Comparison of ENCODE assay signal across 8 cellular contexts in genomic region chr1:175673236-175674150, GRCh38.
A peak's percentile ranks its signal among the peaks of the same experiment; 100 is the strongest.
DNase-seq lines count a peak whose midpoint lies in the region; ATAC-seq and TF ChIP-seq lines count a peak whose summit lies in the region.

No MANE protein-coding gene starts in this region.

- H3K4me2 ChIP-seq in trophoblast cell (ENCODE audit: low read length) = no peak overlapping the region

- peaks cover 7 to 9% of the 10 kb centered on the region in 2 experiments for H3K4me1 ChIP-seq in trophoblast cell (ENCODE audit: control insufficient read depth in 1 of 2, insufficient read depth in 2 of 2, low read length in 2 of 2)

- no peak for TF ChIP-seq CTCF in brain microvascular endothelial cell (IDR thresholded peaks at IDR 0.05; ENCODE audit: low read depth, low read length, missing control alignments)

- H3K18ac ChIP-seq in trophoblast cell (ENCODE audit: low read length) = no peak overlapping the region

- H3K79me2 ChIP-seq in trophoblast cell (ENCODE audit: control insufficient read depth, insufficient read depth, low read length, poor library complexity) = no peaks in the 10 kb centered on the region

- DNase-seq in Jurkat, Clone E6-1 (ENCODE audit: low read depth, low spot score) = peak; percentile 47
- DNase-seq in glomerular endothelial cell (ENCODE audit: extremely low read depth, low read depth, low spot score) = peak; percentile 23
- DNase-seq in OCI-M1 (lab: John Stamatoyannopoulos, UW) = no peak
- DNase-seq in posterior cingulate gyrus = no peak
- no peak for DNase-seq in trophoblast cell
- no peak for DNase-seq in brain microvascular endothelial cell

- H3K14ac ChIP-seq in trophoblast cell (ENCODE audit: low read length) = no peak overlapping the region

- peaks cover 5% of the 10 kb centered on the region for H3K79me1 ChIP-seq in trophoblast cell (ENCODE audit: low read length)

- H4K8ac ChIP-seq in trophoblast cell (ENCODE audit: low read depth, low read length) = no peak overlapping the region

- H3K4ac ChIP-seq in trophoblast cell (ENCODE audit: low read depth, low read length) = no peak overlapping the region

- peaks cover 5% of the 10 kb centered on the region for H3K9me3 ChIP-seq in trophoblast cell (ENCODE audit: insufficient read depth, low read depth, low read length)

- no peak overlapping the region for H4K91ac ChIP-seq in trophoblast cell (ENCODE audit: low read depth, low read length)

- no peak overlapping the region for H2AFZ ChIP-seq in trophoblast cell (ENCODE audit: insufficient read depth, low read length, poor library complexity)

- H4K12ac ChIP-seq in trophoblast cell (ENCODE audit: low read depth, low read length) = no peak overlapping the region

- peak; percentile 79 for ATAC-seq in GM18498 (IDR thresholded peaks at IDR 0.05; ENCODE audit: unreplicated experiment)
- peak; percentile 87 for ATAC-seq in GM21526 (IDR thresholded peaks at IDR 0.05; ENCODE audit: low FRiP score, unreplicated experiment)

- H2BK12ac ChIP-seq in trophoblast cell (ENCODE audit: low read length) = no peak overlapping the region

- H2AK5ac ChIP-seq in trophoblast cell (ENCODE audit: low read length) = no peak overlapping the region

- H2BK120ac ChIP-seq in trophoblast cell (ENCODE audit: insufficient read depth, low read length, poor library complexity) = no peak overlapping the region

- no peak overlapping the region for H3K9ac ChIP-seq in trophoblast cell (ENCODE audit: low read length)

- H3K27ac ChIP-seq in trophoblast cell (ENCODE audit: low read depth, low read length) (no peak overlapping the region), brain microvascular endothelial cell (no peak overlapping the region)

- no peak overlapping the region for H2BK5ac ChIP-seq in trophoblast cell (ENCODE audit: low read depth, low read length, poor library complexity)

- intact Hi-C loops in posterior cingulate gyrus (cut with DNase I) = no loop called here

- no peaks in the 10 kb centered on the region for H3K27me3 ChIP-seq in trophoblast cell (ENCODE audit: insufficient read depth, low read length)
- no peaks in the 10 kb centered on the region for H3K27me3 ChIP-seq in brain microvascular endothelial cell (replicated peaks)

- no CpG with 5 or more reads among the region's 7 CpGs for WGBS in trophoblast cell (ENCODE audit: extremely low coverage, insufficient coverage, insufficient read length)

- in situ Hi-C loops in brain microvascular endothelial cell (cut with HindIII; ENCODE audit: low pct_ligation_motif_present, low sequenced_read_pairs) = no loop called here

- no peak overlapping the region for H3K23ac ChIP-seq in trophoblast cell (ENCODE audit: low read length)

- no peaks in the 10 kb centered on the region for H3K36me3 ChIP-seq in trophoblast cell (ENCODE audit: control insufficient read depth in 1 of 2, insufficient read depth in 2 of 2, low read length in 2 of 2)
- no peaks in the 10 kb centered on the region for H3K36me3 ChIP-seq in brain microvascular endothelial cell (replicated peaks)

- H3K4me3 ChIP-seq in Jurkat, Clone E6-1 (ENCODE audit: low read length) = no peak overlapping the region
- H3K4me3 ChIP-seq in trophoblast cell (ENCODE audit: low read depth, low read length) (no peak overlapping the region), brain microvascular endothelial cell (ENCODE audit: low read depth, low read length) (no peak overlapping the region)

Comparison
In these comparisons a context has a peak if more than half of its experiments do, and no peak if none do; other contexts are left out.
1. DNase-seq: peak in Jurkat, Clone E6-1 (single experiment) and glomerular endothelial cell (single experiment); none in OCI-M1 (single experiment), posterior cingulate gyrus (0 of 10), trophoblast cell (0 of 2) and brain microvascular endothelial cell (single experiment).